17 cellular contexts compared by ENCODE assay signal in the genomic region with DNA sequence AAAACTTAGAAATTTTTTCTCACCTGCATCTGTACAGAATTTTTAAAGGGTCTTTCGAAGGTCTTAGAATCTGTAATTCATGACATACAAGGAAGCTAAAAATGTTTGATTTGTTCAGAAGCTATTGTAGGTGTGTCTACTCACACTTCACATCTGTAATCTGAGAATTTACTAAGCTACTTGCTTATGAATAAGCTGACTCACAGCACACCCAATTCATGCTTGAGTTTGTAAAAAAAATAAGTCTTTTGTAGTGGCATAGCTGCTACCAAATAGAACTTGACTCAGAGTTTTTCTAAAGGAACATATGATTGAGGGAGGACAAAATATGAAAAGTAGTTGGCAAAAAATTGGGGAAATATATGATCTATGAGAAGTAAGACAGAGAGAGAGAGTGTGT. TPM values are rescaled to one million over a fixed set of nuclear protein-coding genes. Genes with fewer than 3 reads are reported as not detected.
A peak's percentile ranks its signal among the peaks of the same experiment; 100 is the strongest.
DNase-seq lines count a peak whose midpoint lies in the region; FAIRE-seq and TF ChIP-seq lines count a peak whose summit lies in the region.
"Had no signal": no experiment of that assay in that cellular context is flagged by ENCODE, and none has a peak within 500 bp of the region (broad histone marks: within the 10 kb centered on the region; RNA-seq: fewer than 3 reads in every experiment).

No MANE protein-coding gene starts in this region.

- H3K27me3 ChIP-seq in hepatocyte (no peaks in the 10 kb centered on the region), dorsolateral prefrontal cortex (no peaks in the 10 kb centered on the region)
- H3K27me3 ChIP-seq: sigmoid colon, SJCRH30, uterus had no signal

- WGBS in hepatocyte (ENCODE audit: low lambda C conversion rate, missing lambda C conversion rate): 91% methylated on average over 1 of the region's 1 CpG

- H3K36me3 ChIP-seq in hepatocyte (replicated peaks; ENCODE audit: insufficient read depth, low read depth): no peaks in the 10 kb centered on the region
- H3K36me3 ChIP-seq: sigmoid colon, SJCRH30, uterus had no signal

- H3K4me2 ChIP-seq in hepatocyte: no peak overlapping the region

- no peaks in the 10 kb centered on the region for H3K4me1 ChIP-seq in hepatocyte (ENCODE audit: insufficient read depth)
- H3K4me1 ChIP-seq: sigmoid colon, SJCRH30, uterus had no signal

- no peaks in the 10 kb centered on the region for H3K9me3 ChIP-seq in hepatocyte (ENCODE audit: low read depth)
- H3K9me3 ChIP-seq: sigmoid colon, SJCRH30, uterus had no signal

- peak overlapping the region; percentile 31 for H3K27ac Mint-ChIP-seq in osteocyte (ENCODE audit: unreplicated experiment)
- H3K27ac Mint-ChIP-seq: activated CD4-positive, alpha-beta T cell treated with anti-CD3 and anti-CD28 coated beads for 36 hours had no signal

- peak; percentile 49 for DNase-seq in H54 (ENCODE audit: insufficient read length, low spot score)
- peak; percentile 21 for DNase-seq in OCI-M1 (lab: John Stamatoyannopoulos, UW)
- DNase-seq in epithelial cell of esophagus (ENCODE audit: low read depth): peak; percentile 87
- DNase-seq in osteocyte (ENCODE audit: extremely low spot score, unreplicated experiment): no peak
- DNase-seq in hepatocyte (ENCODE audit: low spot score): no peak
- DNase-seq in dorsolateral prefrontal cortex: no peak
- DNase-seq in stimulated activated naive CD4-positive, alpha-beta T cell (lab: John Stamatoyannopoulos, UW): no peak
- DNase-seq: activated CD4-positive, alpha-beta T cell treated with anti-CD3 and anti-CD28 coated beads for 36 hours; activated effector memory CD4-positive, alpha-beta T cell treated with anti-CD3 and anti-CD28 coated beads, Interleukin-2, amount 50 U/mL, for 16 hours; cortex of kidney; DMS79; NCI-H1930; sigmoid colon; SJCRH30; uterus had no signal

- FAIRE-seq in H54 (lab: Jason Lieb, UNC): peak; percentile 93
- FAIRE-seq: GM18507, HTR-8/SVneo had no signal

- H3K27ac ChIP-seq in hepatocyte: no peak overlapping the region
- H3K27ac ChIP-seq in dorsolateral prefrontal cortex: peak overlapping the region in 1 of 59 donors; percentile 3
- H3K27ac ChIP-seq: sigmoid colon, SJCRH30, uterus had no signal

- TF ChIP-seq POLR2A in H54 (IDR thresholded peaks at IDR 0.05; ENCODE audit: low read depth, low read length): no peak

- TF ChIP-seq CTCF in epithelial cell of esophagus (IDR thresholded peaks at IDR 0.05; ENCODE audit: insufficient read depth, low read depth, low read length, missing control alignments): no peak
- no peak for TF ChIP-seq CTCF in osteocyte (IDR thresholded peaks at IDR 0.05)
- no peak for TF ChIP-seq CTCF in hepatocyte (IDR thresholded peaks at IDR 0.05; ENCODE audit: poor library complexity)
- no peak for TF ChIP-seq CTCF in dorsolateral prefrontal cortex (IDR thresholded peaks at IDR 0.05 in 54 of 56, conservative IDR thresholded peaks at IDR 0.05 in 2 of 56; ENCODE audit: low read depth in 1 of 56, partially characterized antibody in 56 of 56)

- H3K4me3 Mint-ChIP-seq in osteocyte (ENCODE audit: unreplicated experiment): no peak overlapping the region
- H3K4me3 Mint-ChIP-seq: activated CD4-positive, alpha-beta T cell treated with anti-CD3 and anti-CD28 coated beads for 36 hours had no signal

- no peaks in the 10 kb centered on the region for H3K36me3 Mint-ChIP-seq in osteocyte (ENCODE audit: unreplicated experiment)

- H3K27me3 Mint-ChIP-seq in osteocyte (ENCODE audit: unreplicated experiment): no peaks in the 10 kb centered on the region

- intact Hi-C loops in dorsolateral prefrontal cortex (cut with DNase I): no loop called here

- no peak overlapping the region for H2AFZ ChIP-seq in hepatocyte

- H3K4me3 ChIP-seq in epithelial cell of esophagus (ENCODE audit: low read length) (no peak overlapping the region), hepatocyte (no peak overlapping the region), dorsolateral prefrontal cortex (no peak overlapping the region)
- H3K4me3 ChIP-seq: sigmoid colon, SJCRH30, uterus had no signal

- no peaks in the 10 kb centered on the region for H3K79me2 ChIP-seq in hepatocyte

- no peaks in the 10 kb centered on the region for H3K9me2 ChIP-seq in hepatocyte (replicated peaks; ENCODE audit: insufficient read depth)

- no peaks in the 10 kb centered on the region for H4K20me1 ChIP-seq in hepatocyte (ENCODE audit: insufficient read depth, poor library complexity, severe bottlenecking)

- peaks cover 36% of the 10 kb centered on the region for H3K4me1 Mint-ChIP-seq in osteocyte (ENCODE audit: unreplicated experiment)
- H3K4me1 Mint-ChIP-seq: activated CD4-positive, alpha-beta T cell treated with anti-CD3 and anti-CD28 coated beads for 36 hours had no signal

- H3K9me3 Mint-ChIP-seq in osteocyte (ENCODE audit: unreplicated experiment): no peaks in the 10 kb centered on the region

RNA-seq across cellular contexts. Expression of gene AGR2, which starts 12.7 kb away (rescaled TPM):
- not detected in 2 replicates for total RNA-seq in osteocyte
- 117 and 178 TPM in 2 replicates for total RNA-seq in hepatocyte
- polyA plus RNA-seq in hepatocyte: 173 and 183 TPM in 2 replicates
- total RNA-seq in dorsolateral prefrontal cortex: 1 to 10 TPM in 1 of 120 experiments, under 1 TPM in 3, not detected in 116; 0.53 to 1.1 (median 0.79) TPM
- total RNA-seq: activated CD4-positive, alpha-beta T cell treated with anti-CD3 and anti-CD28 coated beads for 36 hours; sigmoid colon; SJCRH30 had no signal

Comparison
In these comparisons a context has a peak if more than half of its experiments do, and no peak if none do; other contexts are left out.
1. DNase-seq: peak in H54 (single experiment), OCI-M1 (single experiment) and epithelial cell of esophagus (single experiment); none in osteocyte (single experiment), hepatocyte (single experiment), dorsolateral prefrontal cortex (0 of 10) and stimulated activated naive CD4-positive, alpha-beta T cell (0 of 6).
2. RNA of gene AGR2, which starts 12.7 kb away (total RNA-seq): 117 to 178 TPM in hepatocyte; not detected in osteocyte and 0.53 to 1.1 TPM in dorsolateral prefrontal cortex; every median in the first group is over 10 times any median in the second.